ENCODE assay signal across 8 cellular contexts in the genomic region with DNA sequence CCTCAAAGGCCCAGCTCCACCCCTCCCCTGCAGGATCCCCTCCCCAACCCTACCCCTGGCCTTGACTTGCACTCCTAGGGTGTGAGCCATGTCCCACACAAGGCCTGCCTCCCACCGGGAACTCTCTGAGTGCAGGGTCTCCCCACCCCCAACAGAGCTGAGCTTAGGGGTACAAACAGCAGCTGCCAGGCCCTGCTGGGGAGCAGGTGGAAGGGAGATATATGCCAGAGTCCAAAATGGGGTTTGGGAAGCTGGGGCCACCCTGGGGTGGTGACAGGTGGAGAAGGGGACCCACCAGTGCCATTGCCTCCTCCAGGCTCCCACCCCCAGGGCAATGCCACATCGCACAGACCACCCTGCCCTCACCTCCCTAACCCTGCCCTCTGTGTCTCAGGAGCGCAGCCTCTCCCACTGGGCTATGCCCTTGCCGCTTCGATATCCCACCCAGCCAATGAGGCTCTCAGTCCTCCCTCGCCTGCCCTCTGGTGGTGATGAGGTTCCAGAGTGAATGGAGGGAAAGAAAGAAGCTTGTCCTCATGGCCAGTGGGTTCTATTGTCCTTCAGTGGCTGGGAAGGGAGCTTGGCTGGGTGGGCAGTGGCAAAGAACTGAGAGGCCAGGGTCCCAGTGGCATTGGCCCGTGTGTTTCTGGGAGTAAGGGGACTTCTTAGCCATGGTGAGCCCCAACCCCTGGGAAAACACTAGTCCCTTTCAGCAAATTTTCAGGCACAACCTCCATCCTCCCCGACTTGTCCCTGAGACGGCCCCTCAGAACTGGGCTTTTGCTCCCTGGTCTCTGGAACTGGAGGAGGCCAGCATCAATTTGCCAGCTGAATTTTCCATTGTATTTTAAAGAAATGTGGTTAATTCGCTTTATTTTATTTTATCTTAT. TPM values are rescaled to one million over a fixed set of nuclear protein-coding genes. Genes with fewer than 3 reads are reported as not detected.
DNase-seq lines count a peak whose midpoint lies in the region; ATAC-seq, FAIRE-seq and TF ChIP-seq lines count a peak whose summit lies in the region.

No MANE protein-coding gene starts in this region.

- peak in 3 of 4 donors; percentile 22 to 32 (median 23) for ATAC-seq in pancreas

- H3K4me3 ChIP-seq in WI38 (ENCODE audit: low read depth, low read length) (no peak overlapping the region), pancreas (no peak overlapping the region)

- TF ChIP-seq CTCF in WI38 (IDR thresholded peaks at IDR 0.05; ENCODE audit: low read depth, low read length) = peak; percentile 78
- TF ChIP-seq CTCF in pancreas (IDR thresholded peaks at IDR 0.05) = peak in 1 of 4 donors; percentile 24

- no peak for FAIRE-seq in pancreas (lab: Jason Lieb, UNC)

- intact Hi-C loops in pancreas (cut with DNase I) = loop anchor here in 2 of 3 donors (5.0 to 10.0 kb wide), 3 partner anchors 198 to 346 kb away; no protein-coding TSS in a partner anchor

- 67 to 80% methylated on average over 10 of the region's 10 CpGs for WGBS in pancreas, 2 donors

- no peaks in the 10 kb centered on the region for H3K9me3 ChIP-seq in pancreas

- DNase-seq in NOMO-1 treated with dmso at 0.1 percent for 144 hours (lab: John Stamatoyannopoulos, UW; ENCODE audit: unreplicated experiment) = peak; percentile 26
- DNase-seq in NOMO-1 treated with DMSO at 0.1 percent for 48 hours (lab: John Stamatoyannopoulos, UW; ENCODE audit: unreplicated experiment) = no peak
- peak; percentile 48 for DNase-seq in NCI-H128 (lab: John Stamatoyannopoulos, UW; ENCODE audit: unreplicated experiment)
- DNase-seq in fibroblast of gingiva (ENCODE audit: low read depth) = peak; percentile 36
- DNase-seq in pancreas = peak in 3 of 6 donors; percentile 11 to 51 (median 20)
- DNase-seq in germinal center (ENCODE audit: low spot score) = no peak
- DNase-seq in midbrain (lab: John Stamatoyannopoulos, UW) = no peak

- H3K27me3 ChIP-seq in pancreas = no peaks in the 10 kb centered on the region

- H3K36me3 ChIP-seq in pancreas = no peaks in the 10 kb centered on the region

- H3K27ac ChIP-seq in pancreas = no peak overlapping the region

- no peaks in the 10 kb centered on the region for H3K4me1 ChIP-seq in pancreas

RNA-seq across cellular contexts. Expression of a gene that starts 46.8 kb away (rescaled TPM):
- under 1 TPM in 3 of 6 donors, not detected in 3; 0.28 to 0.66 (median 0.29) TPM for total RNA-seq in pancreas
- under 1 TPM; 0.09 to 0.11 TPM for polyA plus RNA-seq in pancreas

Comparison
In these comparisons a context has a peak if more than half of its experiments do, and no peak if none do; other contexts are left out.
1. DNase-seq: peak in NOMO-1 treated with dmso at 0.1 percent for 144 hours (single experiment), NCI-H128 (single experiment) and fibroblast of gingiva (single experiment); none in NOMO-1 treated with DMSO at 0.1 percent for 48 hours (single experiment), germinal center (single experiment) and midbrain (single experiment).